In genomic region chr1:14809186-14809981, GRCh38 we compare ENCODE assay signal across 17 cellular contexts.
A peak's percentile ranks its signal among the peaks of the same experiment; 100 is the strongest.
DNase-seq lines count a peak whose midpoint lies in the region; ATAC-seq and TF ChIP-seq lines count a peak whose summit lies in the region.
"Had no signal": no experiment of that assay in that cellular context is flagged by ENCODE, and none has a peak within 500 bp of the region (broad histone marks: within the 10 kb centered on the region; RNA-seq: fewer than 3 reads in every experiment).

No MANE protein-coding gene starts in this region.

- peak; percentile 9 for DNase-seq in activated naive CD4-positive, alpha-beta T cell treated with anti-CD3 and anti-CD28 coated beads for 36 hours
- DNase-seq in activated naive CD4-positive, alpha-beta T cell treated with anti-CD3 and anti-CD28 coated beads, Interleukin-2, amount 10 ng/mL, durations not matched to agents 7 days and 5 days, result no peak
- peak; percentile 53 to 65 for DNase-seq in SJSA1 (ENCODE audit: low read depth in 1 of 2, low spot score in 2 of 2)
- DNase-seq in nephron progenitor cell, result no peak
- no peak for DNase-seq in vagina (ENCODE audit: extremely low spot score in 2 of 2)
- DNase-seq in left ventricle myocardium superior, result no peak
- DNase-seq in NCI-H510A (lab: John Stamatoyannopoulos, UW), result no peak
- DNase-seq in tibial nerve (ENCODE audit: low spot score in 2 of 2), result no peak
- DNase-seq: AML-193; Caco-2; CD4-positive, alpha-beta T cell; GDM1; GM23248 had no signal

- 84 to 89% methylated on average over 7 to 9 of the region's 9 CpGs for WGBS in tibial nerve, 2 donors

- no peak overlapping the region for H3K4me3 Mint-ChIP-seq in activated naive CD4-positive, alpha-beta T cell treated with anti-CD3 and anti-CD28 coated beads for 36 hours
- no peak overlapping the region for H3K4me3 Mint-ChIP-seq in activated naive CD4-positive, alpha-beta T cell treated with anti-CD3 and anti-CD28 coated beads, Interleukin-2, amount 10 ng/mL, durations not matched to agents 7 days and 5 days
- no peak overlapping the region for H3K4me3 Mint-ChIP-seq in nephron progenitor cell
- H3K4me3 Mint-ChIP-seq: CD4-positive, alpha-beta T cell had no signal

- H3K4me3 ChIP-seq in SJSA1 (no peak overlapping the region), vagina (no peak overlapping the region), tibial nerve (no peak overlapping the region)
- H3K4me3 ChIP-seq: A549, GM23248, HAP-1 had no signal

- CTCF ChIA-PET in activated naive CD4-positive, alpha-beta T cell treated with anti-CD3 and anti-CD28 coated beads for 36 hours (lab: Charles Lee), result no interaction called here
- CTCF ChIA-PET in activated naive CD4-positive, alpha-beta T cell treated with anti-CD3 and anti-CD28 coated beads, Interleukin-2, amount 10 ng/mL, durations not matched to agents 7 days and 5 days (lab: Charles Lee), result no interaction called here

- no peak for TF ChIP-seq EP300 in tibial nerve (IDR thresholded peaks at IDR 0.05)

- no peak overlapping the region for H3K27ac Mint-ChIP-seq in activated naive CD4-positive, alpha-beta T cell treated with anti-CD3 and anti-CD28 coated beads for 36 hours
- no peak overlapping the region for H3K27ac Mint-ChIP-seq in activated naive CD4-positive, alpha-beta T cell treated with anti-CD3 and anti-CD28 coated beads, Interleukin-2, amount 10 ng/mL, durations not matched to agents 7 days and 5 days
- H3K27ac Mint-ChIP-seq in nephron progenitor cell, result peak overlapping the region; percentile 29
- H3K27ac Mint-ChIP-seq: CD4-positive, alpha-beta T cell had no signal

- no peaks in the 10 kb centered on the region for H3K4me1 Mint-ChIP-seq in activated naive CD4-positive, alpha-beta T cell treated with anti-CD3 and anti-CD28 coated beads for 36 hours (ENCODE audit: low read depth)
- H3K4me1 Mint-ChIP-seq in activated naive CD4-positive, alpha-beta T cell treated with anti-CD3 and anti-CD28 coated beads, Interleukin-2, amount 10 ng/mL, durations not matched to agents 7 days and 5 days, result no peaks in the 10 kb centered on the region
- peaks cover 13% of the 10 kb centered on the region for H3K4me1 Mint-ChIP-seq in nephron progenitor cell

- H3K27ac ChIP-seq in SJSA1, result peak overlapping the region; percentile 87
- H3K27ac ChIP-seq in vagina, result peak overlapping the region; percentile 65
- H3K27ac ChIP-seq in tibial nerve, result no peak overlapping the region
- H3K27ac ChIP-seq: 22Rv1, A549, C4-2B, GM23248 had no signal

- no peaks in the 10 kb centered on the region for H3K27me3 ChIP-seq in SJSA1 (replicated peaks)
- H3K27me3 ChIP-seq in vagina, result no peaks in the 10 kb centered on the region
- no peaks in the 10 kb centered on the region for H3K27me3 ChIP-seq in tibial nerve

- no peak for TF ChIP-seq POLR2A in vagina (IDR thresholded peaks at IDR 0.05)
- no peak for TF ChIP-seq POLR2A in tibial nerve (IDR thresholded peaks at IDR 0.05)

- peaks cover 39% of the 10 kb centered on the region for H3K4me1 ChIP-seq in SJSA1 (replicated peaks)
- H3K4me1 ChIP-seq in vagina, result no peaks in the 10 kb centered on the region
- peaks cover 0 to 3% (median 0%) of the 10 kb centered on the region in 4 donors for H3K4me1 ChIP-seq in tibial nerve
- H3K4me1 ChIP-seq: A549, Caco-2, HAP-1 had no signal

- intact Hi-C loops in activated naive CD4-positive, alpha-beta T cell treated with anti-CD3 and anti-CD28 coated beads for 36 hours (cut with micrococcal nuclease), result no loop called here
- intact Hi-C loops in vagina (cut with DNase I) (no loop called here), left ventricle myocardium superior (cut with micrococcal nuclease) (no loop called here)

- H3K9me3 ChIP-seq in SJSA1 (replicated peaks) (peaks cover 10% of the 10 kb centered on the region; the same call in 1 of the 2 replicates), vagina (peaks cover 12% of the 10 kb centered on the region), tibial nerve (peaks cover 0 to 38% (median 4%) of the 10 kb centered on the region in 4 donors)
- H3K9me3 ChIP-seq: Caco-2 had no signal

- H3K9me3 Mint-ChIP-seq in activated naive CD4-positive, alpha-beta T cell treated with anti-CD3 and anti-CD28 coated beads for 36 hours, result peaks cover 13% of the 10 kb centered on the region
- peaks cover 17% of the 10 kb centered on the region for H3K9me3 Mint-ChIP-seq in activated naive CD4-positive, alpha-beta T cell treated with anti-CD3 and anti-CD28 coated beads, Interleukin-2, amount 10 ng/mL, durations not matched to agents 7 days and 5 days
- H3K9me3 Mint-ChIP-seq in nephron progenitor cell, result peaks cover 47% of the 10 kb centered on the region

- H3K27me3 Mint-ChIP-seq in activated naive CD4-positive, alpha-beta T cell treated with anti-CD3 and anti-CD28 coated beads for 36 hours (ENCODE audit: low read depth), result peaks cover 2% of the 10 kb centered on the region
- H3K27me3 Mint-ChIP-seq in activated naive CD4-positive, alpha-beta T cell treated with anti-CD3 and anti-CD28 coated beads, Interleukin-2, amount 10 ng/mL, durations not matched to agents 7 days and 5 days, result no peaks in the 10 kb centered on the region
- peaks cover 3% of the 10 kb centered on the region for H3K27me3 Mint-ChIP-seq in nephron progenitor cell (ENCODE audit: low read depth, poor library complexity)
- H3K27me3 Mint-ChIP-seq: CD4-positive, alpha-beta T cell had no signal

- H3K36me3 ChIP-seq in SJSA1 (no peaks in the 10 kb centered on the region), vagina (no peaks in the 10 kb centered on the region), tibial nerve (no peaks in the 10 kb centered on the region)
- H3K36me3 ChIP-seq: HAP-1 had no signal

- TF ChIP-seq CTCF in nephron progenitor cell (IDR thresholded peaks at IDR 0.05), result no peak
- TF ChIP-seq CTCF in vagina (IDR thresholded peaks at IDR 0.05), result no peak
- no peak for TF ChIP-seq CTCF in tibial nerve (IDR thresholded peaks at IDR 0.05)

- H3K36me3 Mint-ChIP-seq in activated naive CD4-positive, alpha-beta T cell treated with anti-CD3 and anti-CD28 coated beads for 36 hours (ENCODE audit: low read depth), result no peaks in the 10 kb centered on the region
- H3K36me3 Mint-ChIP-seq in activated naive CD4-positive, alpha-beta T cell treated with anti-CD3 and anti-CD28 coated beads, Interleukin-2, amount 10 ng/mL, durations not matched to agents 7 days and 5 days, result no peaks in the 10 kb centered on the region
- H3K36me3 Mint-ChIP-seq in nephron progenitor cell (ENCODE audit: low read depth), result peaks cover 38% of the 10 kb centered on the region

- ATAC-seq in left ventricle myocardium superior, result no peak
- ATAC-seq: A549 had no signal

Comparison
In these comparisons a context has a peak if more than half of its experiments do, and no peak if none do; other contexts are left out.
1. DNase-seq: peak in activated naive CD4-positive, alpha-beta T cell treated with anti-CD3 and anti-CD28 coated beads for 36 hours (single experiment) and SJSA1 (2 of 2); none in activated naive CD4-positive, alpha-beta T cell treated with anti-CD3 and anti-CD28 coated beads, Interleukin-2, amount 10 ng/mL, durations not matched to agents 7 days and 5 days (single experiment), nephron progenitor cell (single experiment), vagina (0 of 2), left ventricle myocardium superior (single experiment), NCI-H510A (single experiment) and tibial nerve (0 of 2).
2. H3K27ac ChIP-seq: peak in SJSA1 (single experiment) and vagina (single experiment); none in tibial nerve (0 of 4).